Comparison of ENCODE assay signal across 10 cellular contexts in genomic region chr2:8882094-8882493, GRCh38. TPM values are rescaled to one million over a fixed set of nuclear protein-coding genes. Genes with fewer than 3 reads are reported as not detected.
A peak's percentile ranks its signal among the peaks of the same experiment; 100 is the strongest.
DNase-seq lines count a peak whose midpoint lies in the region; ATAC-seq and TF ChIP-seq lines count a peak whose summit lies in the region.
"Had no signal": no experiment of that assay in that cellular context is flagged by ENCODE, and none has a peak within 500 bp of the region (broad histone marks: within the 10 kb centered on the region; RNA-seq: fewer than 3 reads in every experiment).

No MANE protein-coding gene starts in this region.

- H3K27me3 ChIP-seq in GM06990 (replicated peaks; ENCODE audit: control insufficient read depth, insufficient read depth, low read length) (no peaks in the 10 kb centered on the region), tibial artery (no peaks in the 10 kb centered on the region), aorta (ENCODE audit: control insufficient read depth in 1 of 2, insufficient read depth in 2 of 2, low read length in 1 of 2) (no peaks in the 10 kb centered on the region)

- H3K27ac ChIP-seq in tibial artery (no peak overlapping the region), aorta (ENCODE audit: low read depth in 1 of 2, low read length in 2 of 2) (no peak overlapping the region)

- H3K4me1 ChIP-seq in tibial artery (no peaks in the 10 kb centered on the region), aorta (ENCODE audit: control insufficient read depth in 1 of 2, insufficient read depth in 2 of 2, low read length in 2 of 2) (no peaks in the 10 kb centered on the region)

- intact Hi-C loops in tibial artery (cut with DNase I; ENCODE audit: low total_unique reads), result no loop called here
- intact Hi-C loops in aorta (cut with DNase I), result no loop called here

- H3K27me3 Mint-ChIP-seq in nephron progenitor cell (ENCODE audit: low read depth, poor library complexity), result no peaks in the 10 kb centered on the region
- no peaks in the 10 kb centered on the region for H3K27me3 Mint-ChIP-seq in activated naive CD4-positive, alpha-beta T cell treated with anti-CD3 and anti-CD28 coated beads, Interleukin-2, amount 10 ng/mL, durations not matched to agents 7 days and 5 days

- H3K4me1 Mint-ChIP-seq in nephron progenitor cell, result peaks cover 8% of the 10 kb centered on the region
- no peaks in the 10 kb centered on the region for H3K4me1 Mint-ChIP-seq in activated naive CD4-positive, alpha-beta T cell treated with anti-CD3 and anti-CD28 coated beads, Interleukin-2, amount 10 ng/mL, durations not matched to agents 7 days and 5 days

- H3K36me3 Mint-ChIP-seq in nephron progenitor cell (ENCODE audit: low read depth), result peaks cover 56% of the 10 kb centered on the region
- no peaks in the 10 kb centered on the region for H3K36me3 Mint-ChIP-seq in activated naive CD4-positive, alpha-beta T cell treated with anti-CD3 and anti-CD28 coated beads, Interleukin-2, amount 10 ng/mL, durations not matched to agents 7 days and 5 days

- DNase-seq in GM06990 (ENCODE audit: extremely low read depth, insufficient read length) (no peak), M059J (ENCODE audit: low read depth) (peak; percentile 2), choroid plexus epithelial cell (ENCODE audit: low read depth) (peak; percentile 68), nephron progenitor cell (peak; percentile 15), tibial artery (no peak), aorta (no peak)
- DNase-seq in activated naive CD4-positive, alpha-beta T cell treated with anti-CD3 and anti-CD28 coated beads, Interleukin-2, amount 10 ng/mL, durations not matched to agents 7 days and 5 days, result no peak
- DNase-seq: cerebellar nuclear complex, NCI-H1092 treated with DMSO at 0.1 percent for 48 hours had no signal

- TF ChIP-seq CTCF in GM06990 (IDR thresholded peaks at IDR 0.05; ENCODE audit: insufficient read depth, low read length, poor library complexity, severe bottlenecking) (peak; percentile 49), choroid plexus epithelial cell (conservative IDR thresholded peaks at IDR 0.05; ENCODE audit: low read depth, low read length) (peak; percentile 77), nephron progenitor cell (IDR thresholded peaks at IDR 0.05) (peak; percentile 24), tibial artery (IDR thresholded peaks at IDR 0.05) (no peak)

- ATAC-seq in HG02852 (IDR thresholded peaks at IDR 0.05; ENCODE audit: unreplicated experiment), result no peak
- ATAC-seq in aorta (ENCODE audit: low FRiP score), result no peak

- 72 to 77% methylated on average over 5 of the region's 5 CpGs for WGBS in aorta, 2 donors

- peaks cover 10% of the 10 kb centered on the region for H3K9me3 Mint-ChIP-seq in nephron progenitor cell
- H3K9me3 Mint-ChIP-seq in activated naive CD4-positive, alpha-beta T cell treated with anti-CD3 and anti-CD28 coated beads, Interleukin-2, amount 10 ng/mL, durations not matched to agents 7 days and 5 days, result no peaks in the 10 kb centered on the region

- CTCF ChIA-PET in activated naive CD4-positive, alpha-beta T cell treated with anti-CD3 and anti-CD28 coated beads, Interleukin-2, amount 10 ng/mL, durations not matched to agents 7 days and 5 days (lab: Charles Lee), result interaction anchor here (0.7 to 1.6 kb wide), 4 partner anchors 9 to 250 kb away, joined by 3 to 7 read pairs (median 3); no protein-coding TSS in a partner anchor

- H3K27ac Mint-ChIP-seq in nephron progenitor cell, result no peak overlapping the region
- no peak overlapping the region for H3K27ac Mint-ChIP-seq in activated naive CD4-positive, alpha-beta T cell treated with anti-CD3 and anti-CD28 coated beads, Interleukin-2, amount 10 ng/mL, durations not matched to agents 7 days and 5 days

- H3K9me3 ChIP-seq in tibial artery, result no peaks in the 10 kb centered on the region
- no peaks in the 10 kb centered on the region for H3K9me3 ChIP-seq in aorta (ENCODE audit: control insufficient read depth, low read length)

- no peak overlapping the region for H3K4me3 ChIP-seq in GM06990 (replicated peaks; ENCODE audit: low read depth, low read length)
- no peak overlapping the region for H3K4me3 ChIP-seq in choroid plexus epithelial cell (ENCODE audit: low read depth, low read length)
- no peak overlapping the region for H3K4me3 ChIP-seq in tibial artery
- no peak overlapping the region for H3K4me3 ChIP-seq in aorta (ENCODE audit: low read length in 2 of 2)

- no peak overlapping the region for H3K4me3 Mint-ChIP-seq in nephron progenitor cell
- no peak overlapping the region for H3K4me3 Mint-ChIP-seq in activated naive CD4-positive, alpha-beta T cell treated with anti-CD3 and anti-CD28 coated beads, Interleukin-2, amount 10 ng/mL, durations not matched to agents 7 days and 5 days

- no peaks in the 10 kb centered on the region for H3K36me3 ChIP-seq in GM06990 (ENCODE audit: control insufficient read depth, insufficient read depth, low read length)
- H3K36me3 ChIP-seq in tibial artery, result peaks cover 0 to 26% (median 7%) of the 10 kb centered on the region in 3 donors
- H3K36me3 ChIP-seq in aorta (ENCODE audit: control insufficient read depth in 1 of 2, insufficient read depth in 2 of 2, low read length in 1 of 2), result peaks cover 0 to 4% of the 10 kb centered on the region in 2 donors

RNA-seq across cellular contexts. Expression of gene KIDINS220, which starts 44.7 kb away (rescaled TPM):
- 15.0 and 17.5 TPM in 2 replicates for total RNA-seq in M059J (2014; rRNA removed; shearing (Covaris generic))
- 10 to 100 TPM; 67.9 to 81.6 TPM for total RNA-seq in aorta
- polyA plus RNA-seq in aorta, result 10 to 100 TPM in 1 of 2 donors, 1 to 10 TPM in 1; 6.9 to 30.7 TPM

Comparison
In these comparisons a context has a peak if more than half of its experiments do, and no peak if none do; other contexts are left out.
1. DNase-seq: peak in M059J (single experiment), choroid plexus epithelial cell (single experiment) and nephron progenitor cell (single experiment); none in GM06990 (single experiment), tibial artery (0 of 2), aorta (0 of 2) and activated naive CD4-positive, alpha-beta T cell treated with anti-CD3 and anti-CD28 coated beads, Interleukin-2, amount 10 ng/mL, durations not matched to agents 7 days and 5 days (single experiment).
2. CTCF ChIP-seq: peak in GM06990 (single experiment), choroid plexus epithelial cell (single experiment) and nephron progenitor cell (single experiment); none in tibial artery (0 of 2).